8 cellular contexts compared by ENCODE assay signal in the genomic region with DNA sequence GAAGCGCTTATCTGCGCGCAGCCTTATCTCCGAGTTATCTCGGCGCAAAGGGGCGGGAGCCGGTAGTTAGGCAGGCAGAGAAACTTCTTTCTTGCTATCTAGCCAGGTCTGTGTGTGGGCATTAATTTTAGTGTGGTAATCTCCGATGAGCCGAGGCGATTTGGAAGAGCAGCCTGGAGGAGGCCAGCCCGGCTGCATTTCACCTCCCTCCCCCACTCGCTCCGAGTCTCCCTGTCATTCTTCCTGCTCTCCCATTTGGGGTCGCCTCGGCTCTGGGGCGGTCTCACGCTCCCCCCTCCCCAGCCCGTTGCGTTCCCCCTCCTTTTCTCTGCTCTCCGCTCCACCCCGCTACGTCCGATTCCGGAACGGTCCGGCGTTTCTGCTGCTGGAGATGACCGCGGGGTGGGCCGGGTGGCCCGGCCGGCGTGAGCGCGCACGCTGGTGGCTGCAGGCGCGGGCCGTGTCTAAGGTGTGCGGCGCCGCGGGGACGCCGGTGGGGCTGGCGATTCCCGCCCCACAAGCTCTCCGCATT. TPM values are rescaled to one million over a fixed set of nuclear protein-coding genes. Genes with fewer than 3 reads are reported as not detected.
DNase-seq lines count a peak whose midpoint lies in the region; ATAC-seq and TF ChIP-seq lines count a peak whose summit lies in the region.

No MANE protein-coding gene starts in this region.

- H2AFZ ChIP-seq in PC-3 (ENCODE audit: low read length) = peak overlapping the region; percentile 85

- 0% methylated on average over 49 of the region's 49 CpGs for WGBS in ectodermal cell, 2 experiments

- H3K4me3 ChIP-seq in PC-3 (ENCODE audit: low read length) (peak overlapping the region; percentile 100), ectodermal cell (ENCODE audit: insufficient read depth, low read depth, low read length) (peak overlapping the region; percentile 50), mucosa of descending colon (peak overlapping the region; percentile 90)

- H3K27ac ChIP-seq in PC-3 (ENCODE audit: low read length) (peak overlapping the region; percentile 80), ectodermal cell (ENCODE audit: insufficient read depth, low read depth, low read length, poor library complexity, severe bottlenecking) (no peak overlapping the region)

- H3K79me2 ChIP-seq in PC-3 (ENCODE audit: low read length) = peaks cover 49% of the 10 kb centered on the region

- intact Hi-C loops in PC-3 (cut with micrococcal nuclease) (loop anchor here (1.0 to 5.0 kb wide), 9 partner anchors 116 to 527 kb away; no protein-coding TSS in a partner anchor), mucosa of descending colon (cut with DNase I, micrococcal nuclease) (loop anchor here in 1 of 2 donors (5.0 kb wide), 2 partner anchors 128 to 173 kb away; no protein-coding TSS in a partner anchor)

- peaks cover 27% of the 10 kb centered on the region; the same call in 1 of the 2 replicates for H4K20me1 ChIP-seq in PC-3 (ENCODE audit: low read length)

- BruUV-seq in PC-3 (replicated peaks; lab: Mats Ljungman, UMichigan) = TSS peak; percentile 63

- TF ChIP-seq CTCF in PC-3 (conservative IDR thresholded peaks at IDR 0.05; ENCODE audit: low read depth, low read length) = no peak
- no peak for TF ChIP-seq CTCF in mucosa of descending colon (IDR thresholded peaks at IDR 0.05)

- ATAC-seq in PC-3 (peak; percentile 30), mucosa of descending colon (peak; percentile 0)

- H3K4me1 ChIP-seq in PC-3 (ENCODE audit: insufficient read depth, low read length) = peaks cover 13% of the 10 kb centered on the region
- H3K4me1 ChIP-seq in ectodermal cell (ENCODE audit: control insufficient read depth, insufficient read depth, low read length) = peaks cover 32% of the 10 kb centered on the region
- peaks cover 13% of the 10 kb centered on the region for H3K4me1 ChIP-seq in mucosa of descending colon (ENCODE audit: low read depth)

- H3F3A ChIP-seq in PC-3 (ENCODE audit: low read length, unreplicated experiment) = no peaks in the 10 kb centered on the region

- H3K36me3 ChIP-seq in PC-3 (ENCODE audit: low read depth, low read length) = no peaks in the 10 kb centered on the region
- H3K36me3 ChIP-seq in ectodermal cell (ENCODE audit: control insufficient read depth, insufficient read depth, low read length) = no peaks in the 10 kb centered on the region
- no peaks in the 10 kb centered on the region for H3K36me3 ChIP-seq in mucosa of descending colon (ENCODE audit: low read depth)

- peak overlapping the region; percentile 94 for H3K9ac ChIP-seq in PC-3 (ENCODE audit: low read length)

- H3K27me3 ChIP-seq in PC-3 (ENCODE audit: low read length) (peaks cover 6% of the 10 kb centered on the region), ectodermal cell (ENCODE audit: control insufficient read depth, insufficient read depth, low read length, poor library complexity, severe bottlenecking) (peaks cover 100% of the 10 kb centered on the region)

- H3K9me3 ChIP-seq in PC-3 (ENCODE audit: low read length) (no peaks in the 10 kb centered on the region), ectodermal cell (ENCODE audit: control insufficient read depth, low read length) (no peaks in the 10 kb centered on the region), mucosa of descending colon (no peaks in the 10 kb centered on the region)

- no peaks in the 10 kb centered on the region for H3K9me2 ChIP-seq in PC-3 (replicated peaks; ENCODE audit: low read length)

- peak overlapping the region; percentile 100 for H3K4me2 ChIP-seq in PC-3 (ENCODE audit: low read length)

- POLR2A ChIA-PET in PC-3 (lab: Charles Lee; ENCODE audit: unreplicated experiment) = interaction anchor here (0.6 to 1.1 kb wide), 5 partner anchors 80 to 296 kb away, joined by 3 to 29 read pairs (median 3); no protein-coding TSS in a partner anchor

- peak; percentile 38 to 40 for DNase-seq in NCI-H524 (lab: John Stamatoyannopoulos, UW)
- DNase-seq in NCI-H524 treated with DMSO at 0.1 percent for 48 hours (lab: John Stamatoyannopoulos, UW) = no peak
- DNase-seq in PC-3 = peak; percentile 30
- DNase-seq in mucosa of descending colon = peak in 1 of 3 donors; percentile 32
- DNase-seq in NCI-H2081 treated with DMSO at 0.1 percent for 48 hours (lab: John Stamatoyannopoulos, UW) = no peak
- DNase-seq in HPDE6-E6E7 (ENCODE audit: extremely low spot score) = no peak
- no peak for DNase-seq in NCI-H748 treated with DMSO at 0.1 percent for 48 hours (lab: John Stamatoyannopoulos, UW)

- CTCF ChIA-PET in PC-3 (lab: Charles Lee) = interaction anchor here (0.6 kb wide), 1 partner anchor 232 kb away, joined by 3 read pairs; no protein-coding TSS in a partner anchor

RNA-seq across cellular contexts. Expression of a gene that starts 0.6 kb away (rescaled TPM):
- total RNA-seq in PC-3 (2014; rRNA removed) (19.4 and 24.1 TPM in 2 replicates), mucosa of descending colon (10 to 100 TPM; 21.9 to 58.8 (median 43.3) TPM)
- polyA plus RNA-seq in ectodermal cell (2013, experiment 1 of 4) = 0.46 TPM
- polyA plus RNA-seq in ectodermal cell (2013, experiment 2 of 4) = 0.27 TPM
- 0.53 TPM for polyA plus RNA-seq in ectodermal cell (2013, experiment 3 of 4)
- 0.53 TPM for polyA plus RNA-seq in ectodermal cell (2013, experiment 4 of 4)

Comparison
In these comparisons a context has a peak if more than half of its experiments do, and no peak if none do; other contexts are left out.
1. DNase-seq: peak in NCI-H524 (2 of 2) and PC-3 (single experiment); none in NCI-H524 treated with DMSO at 0.1 percent for 48 hours (single experiment), NCI-H2081 treated with DMSO at 0.1 percent for 48 hours (single experiment), HPDE6-E6E7 (single experiment) and NCI-H748 treated with DMSO at 0.1 percent for 48 hours (single experiment).
2. H3K4me3 ChIP-seq: peak in every context shown above with its lines; median percentile 100 in PC-3; 90 in mucosa of descending colon; 50 in ectodermal cell.